13 cellular contexts compared by ENCODE assay signal in genomic region chr1:231395996-231396385, GRCh38. TPM values are rescaled to one million over a fixed set of nuclear protein-coding genes. Genes with fewer than 3 reads are reported as not detected.
DNase-seq lines count a peak whose midpoint lies in the region; ATAC-seq and TF ChIP-seq lines count a peak whose summit lies in the region.
"Had no signal": no experiment of that assay in that cellular context is flagged by ENCODE, and none has a peak within 500 bp of the region (broad histone marks: within the 10 kb centered on the region; RNA-seq: fewer than 3 reads in every experiment).

No MANE protein-coding gene starts in this region.

- H3K9me3 ChIP-seq in AG04450 (ENCODE audit: control insufficient read depth, insufficient read depth, low read length), result no peaks in the 10 kb centered on the region
- H3K9me3 ChIP-seq in SJCRH30 (replicated peaks), result no peaks in the 10 kb centered on the region
- no peaks in the 10 kb centered on the region for H3K9me3 ChIP-seq in right atrium auricular region
- no peaks in the 10 kb centered on the region for H3K9me3 ChIP-seq in upper lobe of left lung

- H3K4me3 ChIP-seq in AG04450 (ENCODE audit: low read depth, low read length), result no peak overlapping the region
- no peak overlapping the region for H3K4me3 ChIP-seq in SJCRH30
- H3K4me3 ChIP-seq in right atrium auricular region, result no peak overlapping the region
- H3K4me3 ChIP-seq in upper lobe of left lung, result no peak overlapping the region
- H3K4me3 ChIP-seq: skin epidermis had no signal

- DNase-seq in AG04450 (ENCODE audit: low read depth, low spot score) (no peak), SJCRH30 (no peak), right atrium auricular region (ENCODE audit: low spot score) (no peak), progenitor cell of endocrine pancreas (ENCODE audit: low spot score, unreplicated experiment) (no peak), upper lobe of left lung (no peak), GOT3 (lab: John Stamatoyannopoulos, UW) (no peak), amygdala (lab: John Stamatoyannopoulos, UW) (no peak)
- no peak for DNase-seq in activated CD4-positive, alpha-beta T cell treated with anti-CD3 and anti-CD28 coated beads, Interleukin-2, amount 10 ng/mL, durations not matched to agents 7 days and 5 days
- DNase-seq: activated naive CD8-positive, alpha-beta T cell treated with anti-CD3 and anti-CD28 coated beads, Interleukin-2, amount 10 ng/mL, durations not matched to agents 7 days and 5 days; effector CD8-positive, alpha-beta T cell; NCI-H2029 treated with DMSO at 0.1 percent for 48 hours had no signal

- POLR2A ChIA-PET in AG04450 (lab: Yijun Ruan, JAX), result no interaction called here
- POLR2A ChIA-PET in activated CD4-positive, alpha-beta T cell treated with anti-CD3 and anti-CD28 coated beads, Interleukin-2, amount 10 ng/mL, durations not matched to agents 7 days and 5 days (lab: Charles Lee), result no interaction called here

- no peaks in the 10 kb centered on the region for H3K36me3 ChIP-seq in SJCRH30
- H3K36me3 ChIP-seq in right atrium auricular region, result peaks cover 6% of the 10 kb centered on the region
- H3K36me3 ChIP-seq in upper lobe of left lung, result no peaks in the 10 kb centered on the region

- no peak for TF ChIP-seq EP300 in upper lobe of left lung (IDR thresholded peaks at IDR 0.05)

- no peak for ATAC-seq in upper lobe of left lung (ENCODE audit: low FRiP score in 2 of 2)

- H3K36me3 Mint-ChIP-seq in progenitor cell of endocrine pancreas (ENCODE audit: insufficient read depth), result no peaks in the 10 kb centered on the region
- peaks cover 16% of the 10 kb centered on the region for H3K36me3 Mint-ChIP-seq in activated CD4-positive, alpha-beta T cell treated with anti-CD3 and anti-CD28 coated beads, Interleukin-2, amount 10 ng/mL, durations not matched to agents 7 days and 5 days (ENCODE audit: low read depth)

- H3K4me3 Mint-ChIP-seq in progenitor cell of endocrine pancreas (ENCODE audit: low read depth), result no peak overlapping the region
- H3K4me3 Mint-ChIP-seq in activated CD4-positive, alpha-beta T cell treated with anti-CD3 and anti-CD28 coated beads, Interleukin-2, amount 10 ng/mL, durations not matched to agents 7 days and 5 days, result no peak overlapping the region
- H3K4me3 Mint-ChIP-seq: activated naive CD8-positive, alpha-beta T cell treated with anti-CD3 and anti-CD28 coated beads, Interleukin-2, amount 10 ng/mL, durations not matched to agents 7 days and 5 days; B cell had no signal

- 90 to 93% methylated on average over 4 of the region's 4 CpGs for WGBS in upper lobe of left lung, 2 donors

- H3K27ac Mint-ChIP-seq in progenitor cell of endocrine pancreas, result peak overlapping the region; percentile 85
- H3K27ac Mint-ChIP-seq in activated CD4-positive, alpha-beta T cell treated with anti-CD3 and anti-CD28 coated beads, Interleukin-2, amount 10 ng/mL, durations not matched to agents 7 days and 5 days, result no peak overlapping the region
- H3K27ac Mint-ChIP-seq: activated naive CD8-positive, alpha-beta T cell treated with anti-CD3 and anti-CD28 coated beads, Interleukin-2, amount 10 ng/mL, durations not matched to agents 7 days and 5 days; B cell had no signal

- H3K9me3 Mint-ChIP-seq in progenitor cell of endocrine pancreas (ENCODE audit: low read depth), result no peaks in the 10 kb centered on the region
- H3K9me3 Mint-ChIP-seq in activated CD4-positive, alpha-beta T cell treated with anti-CD3 and anti-CD28 coated beads, Interleukin-2, amount 10 ng/mL, durations not matched to agents 7 days and 5 days, result no peaks in the 10 kb centered on the region
- H3K9me3 Mint-ChIP-seq: activated naive CD8-positive, alpha-beta T cell treated with anti-CD3 and anti-CD28 coated beads, Interleukin-2, amount 10 ng/mL, durations not matched to agents 7 days and 5 days had no signal

- H3K27ac ChIP-seq in AG04450 (ENCODE audit: low read depth, low read length) (peak overlapping the region; percentile 91), SJCRH30 (peak overlapping the region; percentile 68), right atrium auricular region (peak overlapping the region; percentile 64 to 77), upper lobe of left lung (no peak overlapping the region)

- H3K4me1 ChIP-seq in SJCRH30, result peaks cover 7% of the 10 kb centered on the region
- H3K4me1 ChIP-seq in right atrium auricular region, result peaks cover 0 to 68% of the 10 kb centered on the region in 2 donors
- peaks cover 13 to 18% (median 17%) of the 10 kb centered on the region in 4 donors for H3K4me1 ChIP-seq in upper lobe of left lung

- peaks cover 18% of the 10 kb centered on the region for H3K4me1 Mint-ChIP-seq in progenitor cell of endocrine pancreas (ENCODE audit: low read depth)
- H3K4me1 Mint-ChIP-seq in activated CD4-positive, alpha-beta T cell treated with anti-CD3 and anti-CD28 coated beads, Interleukin-2, amount 10 ng/mL, durations not matched to agents 7 days and 5 days, result peaks cover 21% of the 10 kb centered on the region

- CTCF ChIA-PET in AG04450 (lab: Charles Lee), result no interaction called here
- CTCF ChIA-PET in activated CD4-positive, alpha-beta T cell treated with anti-CD3 and anti-CD28 coated beads, Interleukin-2, amount 10 ng/mL, durations not matched to agents 7 days and 5 days (lab: Charles Lee), result interaction anchor here (1.1 to 1.5 kb wide), 2 partner anchors 14 to 21 kb away, joined by 3 read pairs; no protein-coding TSS in a partner anchor

- no peak for TF ChIP-seq CTCF in AG04450 (IDR thresholded peaks at IDR 0.05; ENCODE audit: low read depth, low read length)
- no peak for TF ChIP-seq CTCF in right atrium auricular region (IDR thresholded peaks at IDR 0.05)
- TF ChIP-seq CTCF in progenitor cell of endocrine pancreas (IDR thresholded peaks at IDR 0.05; ENCODE audit: unreplicated experiment), result no peak
- TF ChIP-seq CTCF in upper lobe of left lung (IDR thresholded peaks at IDR 0.05), result no peak

- no peak for TF ChIP-seq POLR2A in upper lobe of left lung (IDR thresholded peaks at IDR 0.05)

- no peaks in the 10 kb centered on the region for H3K27me3 Mint-ChIP-seq in progenitor cell of endocrine pancreas
- H3K27me3 Mint-ChIP-seq in activated CD4-positive, alpha-beta T cell treated with anti-CD3 and anti-CD28 coated beads, Interleukin-2, amount 10 ng/mL, durations not matched to agents 7 days and 5 days, result no peaks in the 10 kb centered on the region
- H3K27me3 Mint-ChIP-seq: activated naive CD8-positive, alpha-beta T cell treated with anti-CD3 and anti-CD28 coated beads, Interleukin-2, amount 10 ng/mL, durations not matched to agents 7 days and 5 days; B cell had no signal

- H3K27me3 ChIP-seq in AG04450 (ENCODE audit: control insufficient read depth, insufficient read depth, low read length) (no peaks in the 10 kb centered on the region), SJCRH30 (no peaks in the 10 kb centered on the region), right atrium auricular region (no peaks in the 10 kb centered on the region), upper lobe of left lung (no peaks in the 10 kb centered on the region)

RNA-seq across cellular contexts. Expression of gene EGLN1, which starts 26.1 kb away (rescaled TPM):
- polyA plus RNA-seq in AG04450 (2011; rRNA removed), result 31.9 and 48.2 TPM in 2 replicates
- polyA minus RNA-seq in AG04450 (2011; rRNA and poly(A)+ RNA removed), result 17.9 and 39.8 TPM in 2 replicates
- 23.8 and 26.7 TPM in 2 replicates for total RNA-seq in SJCRH30 (2014; rRNA removed; shearing (Covaris generic))
- total RNA-seq in right atrium auricular region (10 to 100 TPM; 57.9 to 76.7 TPM), progenitor cell of endocrine pancreas (18.3 and 19.9 TPM in 2 replicates), upper lobe of left lung (10 to 100 TPM; 19.9 to 30.4 (median 22.8) TPM)
- 10 to 100 TPM; 29.3 to 39.7 TPM for total RNA-seq in activated CD4-positive, alpha-beta T cell treated with anti-CD3 and anti-CD28 coated beads, Interleukin-2, amount 10 ng/mL, durations not matched to agents 7 days and 5 days

RNA-seq across cellular contexts. Expression of gene SPRTN, which starts 57.9 kb away (rescaled TPM):
- polyA plus RNA-seq in AG04450 (2011; rRNA removed), result 10.5 and 12.6 TPM in 2 replicates
- 20.0 and 20.4 TPM in 2 replicates for polyA minus RNA-seq in AG04450 (2011; rRNA and poly(A)+ RNA removed)
- total RNA-seq in SJCRH30 (2014; rRNA removed; shearing (Covaris generic)), result 21.5 and 22.5 TPM in 2 replicates
- total RNA-seq in right atrium auricular region (1 to 10 TPM; 8.9 to 9.1 TPM), progenitor cell of endocrine pancreas (13.8 and 13.9 TPM in 2 replicates), upper lobe of left lung (10 to 100 TPM in 4 of 6 donors, 1 to 10 TPM in 2; 8.8 to 30.9 (median 17.2) TPM)
- total RNA-seq in activated CD4-positive, alpha-beta T cell treated with anti-CD3 and anti-CD28 coated beads, Interleukin-2, amount 10 ng/mL, durations not matched to agents 7 days and 5 days, result 10 to 100 TPM; 12.5 to 19.0 TPM

RNA-seq across cellular contexts. Expression of gene EXOC8, which starts 58.3 kb away (rescaled TPM):
- 4.1 and 5.0 TPM in 2 replicates for polyA plus RNA-seq in AG04450 (2011; rRNA removed)
- polyA minus RNA-seq in AG04450 (2011; rRNA and poly(A)+ RNA removed), result 12.1 and 12.6 TPM in 2 replicates
- total RNA-seq in SJCRH30 (2014; rRNA removed; shearing (Covaris generic)), result 13.4 and 15.0 TPM in 2 replicates
- total RNA-seq in right atrium auricular region, result 10 to 100 TPM; 10.7 to 11.8 TPM
- total RNA-seq in progenitor cell of endocrine pancreas, result 9.1 and 9.6 TPM in 2 replicates
- 10 to 100 TPM; 20.6 to 21.9 TPM for total RNA-seq in activated CD4-positive, alpha-beta T cell treated with anti-CD3 and anti-CD28 coated beads, Interleukin-2, amount 10 ng/mL, durations not matched to agents 7 days and 5 days
- 10 to 100 TPM; 16.3 to 24.7 (median 17.5) TPM for total RNA-seq in upper lobe of left lung

Comparison
In these comparisons a context has a peak if more than half of its experiments do, and no peak if none do; other contexts are left out.
1. H3K27ac ChIP-seq: peak in AG04450 (single experiment), SJCRH30 (single experiment) and right atrium auricular region (2 of 2); none in upper lobe of left lung (0 of 4).